In the genomic region with DNA sequence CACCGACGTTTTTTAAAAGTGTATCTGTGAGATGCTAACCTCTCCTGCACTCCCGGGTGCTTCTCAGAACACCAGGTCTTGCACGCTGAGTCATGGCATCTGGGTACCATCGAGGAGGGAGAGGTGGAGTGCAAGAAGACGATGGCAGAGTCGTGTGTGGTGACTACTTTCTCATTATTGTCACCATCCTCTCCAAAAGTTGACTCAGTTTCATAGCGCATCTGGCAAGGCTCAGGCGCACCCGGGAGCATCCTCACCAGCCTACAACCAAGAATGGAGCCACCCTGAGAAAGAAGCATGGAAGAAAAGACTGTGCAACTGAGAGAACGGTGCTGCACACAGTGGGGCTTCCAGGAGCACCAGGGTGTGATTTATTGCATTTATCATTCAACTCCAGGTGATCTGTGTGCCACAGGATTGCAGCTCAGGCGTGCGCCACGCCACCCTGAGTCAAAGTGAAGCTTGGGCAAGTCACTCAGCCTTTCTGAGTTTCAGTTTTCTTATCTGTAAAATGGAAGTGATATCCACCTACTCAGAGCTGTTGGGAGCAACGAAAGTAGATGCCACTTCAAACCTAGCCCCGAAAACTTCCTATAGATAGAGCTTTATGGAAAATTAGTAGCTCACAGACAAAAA, we compare ENCODE assay signal across 12 cellular contexts.
A peak's percentile ranks its signal among the peaks of the same experiment; 100 is the strongest.
DNase-seq lines count a peak whose midpoint lies in the region; ATAC-seq lines count a peak whose summit lies in the region.
"Had no signal": no experiment of that assay in that cellular context is flagged by ENCODE, and none has a peak within 500 bp of the region (broad histone marks: within the 10 kb centered on the region; RNA-seq: fewer than 3 reads in every experiment).

No MANE protein-coding gene starts in this region.

- H3K27ac Mint-ChIP-seq in T-helper 17 cell (no peak overlapping the region), memory B cell (no peak overlapping the region)
- H3K27ac Mint-ChIP-seq: effector memory CD8-positive, alpha-beta T cell; naive thymus-derived CD8-positive, alpha-beta T cell had no signal

- H3K4me3 ChIP-seq in HAP-1 = no peak overlapping the region
- H3K4me3 ChIP-seq: thyroid gland had no signal

- H3K9me3 ChIP-seq in T-helper 17 cell (ENCODE audit: control insufficient read depth, low read length, poor library complexity, severe bottlenecking) (no peaks in the 10 kb centered on the region), HAP-1 (0 out of 2 replicates have a peak, but pooled peaks cover 3% of the 10 kb centered on the region)
- H3K9me3 ChIP-seq: thyroid gland had no signal

- H3K27me3 Mint-ChIP-seq in T-helper 17 cell (peaks cover 50% of the 10 kb centered on the region), memory B cell (peaks cover 12% of the 10 kb centered on the region)

- H3K4me1 Mint-ChIP-seq in T-helper 17 cell (peaks cover 10% of the 10 kb centered on the region), memory B cell (peaks cover 13% of the 10 kb centered on the region)
- H3K4me1 Mint-ChIP-seq: naive thymus-derived CD8-positive, alpha-beta T cell had no signal

- H3K27me3 ChIP-seq in HAP-1 (ENCODE audit: low read depth) = no peaks in the 10 kb centered on the region
- H3K27me3 ChIP-seq: thyroid gland had no signal

- no peaks in the 10 kb centered on the region for H3K36me3 ChIP-seq in HAP-1 (replicated peaks)
- H3K36me3 ChIP-seq: thyroid gland had no signal

- in situ Hi-C loops in HAP-1 (cut with MboI; ENCODE audit: low sequenced_read_pairs) = no loop called here

- ATAC-seq in T-helper 17 cell = no peak
- ATAC-seq in memory B cell (ENCODE audit: low read depth) = peak; percentile 50
- ATAC-seq: effector memory CD8-positive, alpha-beta T cell; naive thymus-derived CD8-positive, alpha-beta T cell had no signal

- DNase-seq in activated CD4-positive, alpha-beta T cell treated with anti-CD3 and anti-CD28 coated beads, Interleukin-2, amount 50 U/mL, for 24 hours (ENCODE audit: low read depth in 1 of 2, low spot score in 1 of 2) = peak; percentile 29 to 52
- DNase-seq in activated CD4-positive, alpha-beta T cell treated with anti-CD3 and anti-CD28 coated beads, Interleukin-2, amount 50 U/mL, for 4 hours = no peak
- DNase-seq in T-helper 17 cell (no peak), memory B cell (ENCODE audit: low spot score in 2 of 2) (no peak), AML-193 (lab: John Stamatoyannopoulos, UW) (no peak), Kasumi-1 (lab: John Stamatoyannopoulos, UW) (no peak), HAP-1 (ENCODE audit: low spot score in 2 of 2) (no peak)
- DNase-seq in stimulated activated CD8-positive, alpha-beta memory T cell treated with anti-CD3 and anti-CD28 coated beads, Interleukin-7, amount 100 ng/mL, for 48 hours (ENCODE audit: extremely low read depth in 1 of 2, low read depth in 1 of 2) = peak; percentile 22 to 69
- DNase-seq: effector memory CD8-positive, alpha-beta T cell; naive thymus-derived CD8-positive, alpha-beta T cell; NCI-H524 treated with DMSO at 0.1 percent for 48 hours had no signal

- no peaks in the 10 kb centered on the region for H3K4me1 ChIP-seq in HAP-1

- peaks cover 11% of the 10 kb centered on the region for H3K9me3 Mint-ChIP-seq in memory B cell

- H3K4me3 Mint-ChIP-seq in T-helper 17 cell (peak overlapping the region; percentile 19), memory B cell (peak overlapping the region; percentile 54)
- H3K4me3 Mint-ChIP-seq: effector memory CD8-positive, alpha-beta T cell; naive thymus-derived CD8-positive, alpha-beta T cell had no signal

- H3K36me3 Mint-ChIP-seq in T-helper 17 cell (ENCODE audit: low read depth) = peaks cover 5% of the 10 kb centered on the region
- H3K36me3 Mint-ChIP-seq in memory B cell = peaks cover 2% of the 10 kb centered on the region

Comparison
In these comparisons a context has a peak if more than half of its experiments do, and no peak if none do; other contexts are left out.
1. DNase-seq: peak in activated CD4-positive, alpha-beta T cell treated with anti-CD3 and anti-CD28 coated beads, Interleukin-2, amount 50 U/mL, for 24 hours (2 of 2) and stimulated activated CD8-positive, alpha-beta memory T cell treated with anti-CD3 and anti-CD28 coated beads, Interleukin-7, amount 100 ng/mL, for 48 hours (2 of 2); none in activated CD4-positive, alpha-beta T cell treated with anti-CD3 and anti-CD28 coated beads, Interleukin-2, amount 50 U/mL, for 4 hours (0 of 2), T-helper 17 cell (0 of 3), memory B cell (0 of 2), AML-193 (0 of 2), Kasumi-1 (0 of 2) and HAP-1 (0 of 2).